In genomic region chr2:219294356-219295351, GRCh38 we compare ENCODE assay signal across 8 cellular contexts. TPM values are rescaled to one million over a fixed set of nuclear protein-coding genes. Genes with fewer than 3 reads are reported as not detected.
DNase-seq lines count a peak whose midpoint lies in the region; ATAC-seq and TF ChIP-seq lines count a peak whose summit lies in the region.

No MANE protein-coding gene starts in this region.

- H3K4me3 Mint-ChIP-seq in activated T-cell treated with anti-CD3 and anti-CD28 coated beads, Interleukin-2, amount 50 U/mL, for 4 hours = peak overlapping the region; percentile 77
- H3K4me3 Mint-ChIP-seq in natural killer cell = peak overlapping the region; percentile 73

- H3K4me2 ChIP-seq in OCI-LY7 (ENCODE audit: low read length) = peak overlapping the region; percentile 76
- H3K4me2 ChIP-seq in fibroblast of lung (ENCODE audit: extremely low read depth, insufficient read depth, low read length) = peak overlapping the region; percentile 73

- POLR2A ChIA-PET in OCI-LY7 (lab: Charles Lee) = interaction anchor here (0.6 to 3.2 kb wide), 15 partner anchors 10 to 401 kb away, joined by 3 to 13 read pairs (median 3); partner anchors contain the start of genes ANKZF1, ATG9A, CNPPD1 and DNAJB2

- H3K9ac ChIP-seq in fibroblast of lung (ENCODE audit: insufficient read depth, low read length) = peak overlapping the region; percentile 56

- H3K79me2 ChIP-seq in OCI-LY7 (ENCODE audit: insufficient read depth, low read depth, low read length) (no peaks in the 10 kb centered on the region), fibroblast of lung (ENCODE audit: control insufficient read depth, insufficient read depth, low read length) (no peaks in the 10 kb centered on the region)

- H3K4me3 ChIP-seq in OCI-LY7 (ENCODE audit: low read depth, low read length, poor library complexity, severe bottlenecking) (peak overlapping the region; percentile 64), fibroblast of lung (replicated peaks in 1 of 4; ENCODE audit: control extremely low read depth in 1 of 4, insufficient read depth in 1 of 4, low read depth in 3 of 4, low read length in 4 of 4) (peak overlapping the region; percentile 27 to 58 (median 37))

- peak; percentile 64 for DNase-seq in COR-L47 (lab: John Stamatoyannopoulos, UW)
- DNase-seq in OCI-LY7 (ENCODE audit: low spot score) = peak; percentile 92
- peak; percentile 87 for DNase-seq in activated T-cell treated with anti-CD3 and anti-CD28 coated beads, Interleukin-2, amount 50 U/mL, for 4 hours
- DNase-seq in fibroblast of lung (ENCODE audit: low read depth in 2 of 2) = peak; percentile 61 to 77
- DNase-seq in natural killer cell = peak; percentile 88
- DNase-seq in stimulated activated naive CD4-positive, alpha-beta T cell (lab: John Stamatoyannopoulos, UW) = peak; percentile 79 to 89 (median 82)

- H3K36me3 ChIP-seq in OCI-LY7 (ENCODE audit: insufficient read depth, low read length) = no peaks in the 10 kb centered on the region
- H3K36me3 ChIP-seq in fibroblast of lung (ENCODE audit: control insufficient read depth, insufficient read depth, low read length) = no peaks in the 10 kb centered on the region

- peaks cover 14% of the 10 kb centered on the region for H3K4me1 Mint-ChIP-seq in activated T-cell treated with anti-CD3 and anti-CD28 coated beads, Interleukin-2, amount 50 U/mL, for 4 hours (ENCODE audit: low read depth)
- peaks cover 6 to 17% of the 10 kb centered on the region in 2 donors for H3K4me1 Mint-ChIP-seq in natural killer cell

- H3K27ac Mint-ChIP-seq in natural killer cell = peak overlapping the region; percentile 78 to 80

- H3K27me3 ChIP-seq in fibroblast of lung (ENCODE audit: control insufficient read depth, insufficient read depth, low read length) = no peaks in the 10 kb centered on the region

- ATAC-seq in GM19455 (IDR thresholded peaks at IDR 0.05; ENCODE audit: unreplicated experiment) (peak; percentile 88), HG03575 (IDR thresholded peaks at IDR 0.05; ENCODE audit: extremely low read depth, insufficient number of reproducible peaks, low FRiP score, unreplicated experiment) (peak; percentile 67), natural killer cell (peak; percentile 95 to 97 (median 95))
- peak; percentile 89 to 95 for ATAC-seq in activated T-cell treated with anti-CD3 and anti-CD28 coated beads, Interleukin-2, amount 50 U/mL, for 4 hours

- intact Hi-C loops in OCI-LY7 (cut with micrococcal nuclease; ENCODE audit: unreplicated experiment) (loop anchor here (1.0 to 2.0 kb wide), 4 partner anchors 15 to 236 kb away; partner anchors contain the start of genes CNPPD1 and DNAJB2), natural killer cell (cut with micrococcal nuclease) (loop anchor here (1.0 kb wide), 3 partner anchors 15 to 65 kb away; partner anchors contain the start of genes ANKZF1, ATG9A, DNAJB2 and TUBA4A)

- H3K27ac ChIP-seq in OCI-LY7 (ENCODE audit: low read depth, low read length, poor library complexity, severe bottlenecking) = no peak overlapping the region
- H3K27ac ChIP-seq in fibroblast of lung (ENCODE audit: insufficient read depth, low read length) = peak overlapping the region; percentile 19

- no peaks in the 10 kb centered on the region for H3K9me2 ChIP-seq in OCI-LY7 (ENCODE audit: insufficient read depth, low read length)

- no peaks in the 10 kb centered on the region for H3K9me3 Mint-ChIP-seq in activated T-cell treated with anti-CD3 and anti-CD28 coated beads, Interleukin-2, amount 50 U/mL, for 4 hours
- no peaks in the 10 kb centered on the region for H3K9me3 Mint-ChIP-seq in natural killer cell

- BruUV-seq in OCI-LY7 (replicated peaks; lab: Mats Ljungman, UMichigan) = no TSS peak

- H3K36me3 Mint-ChIP-seq in activated T-cell treated with anti-CD3 and anti-CD28 coated beads, Interleukin-2, amount 50 U/mL, for 4 hours (ENCODE audit: insufficient read depth) = no peaks in the 10 kb centered on the region
- H3K36me3 Mint-ChIP-seq in natural killer cell = no peaks in the 10 kb centered on the region

- TF ChIP-seq CTCF in OCI-LY7 (conservative IDR thresholded peaks at IDR 0.05; ENCODE audit: low read length) = peak; percentile 97
- TF ChIP-seq CTCF in fibroblast of lung (conservative IDR thresholded peaks at IDR 0.05 in 1 of 2, IDR thresholded peaks at IDR 0.05 in 1 of 2; ENCODE audit: low read depth in 1 of 2, low read length in 2 of 2) = peak; percentile 81 to 92
- peak; percentile 99 for TF ChIP-seq CTCF in natural killer cell (IDR thresholded peaks at IDR 0.05)

- H3K9me3 ChIP-seq in OCI-LY7 (ENCODE audit: low read length) = no peaks in the 10 kb centered on the region
- H3K9me3 ChIP-seq in fibroblast of lung (ENCODE audit: control insufficient read depth, insufficient read depth, low read depth, low read length) = no peaks in the 10 kb centered on the region

- peaks cover 21% of the 10 kb centered on the region for H3K4me1 ChIP-seq in OCI-LY7 (ENCODE audit: insufficient read depth, low read length, poor library complexity, severe bottlenecking)
- peaks cover 5% of the 10 kb centered on the region for H3K4me1 ChIP-seq in fibroblast of lung (ENCODE audit: control insufficient read depth, extremely low read depth, insufficient read depth, low read length)

- H2AFZ ChIP-seq in OCI-LY7 (ENCODE audit: low read length) = peak overlapping the region; percentile 79
- H2AFZ ChIP-seq in fibroblast of lung (ENCODE audit: low read length) = peak overlapping the region; percentile 73

- H4K20me1 ChIP-seq in OCI-LY7 (ENCODE audit: insufficient read depth, low read length) (no peaks in the 10 kb centered on the region), fibroblast of lung (ENCODE audit: control insufficient read depth, extremely low read depth, insufficient read depth, low read length) (no peaks in the 10 kb centered on the region)

- H3K27me3 Mint-ChIP-seq in activated T-cell treated with anti-CD3 and anti-CD28 coated beads, Interleukin-2, amount 50 U/mL, for 4 hours (ENCODE audit: low read depth) = peaks cover 3% of the 10 kb centered on the region
- peaks cover 0 to 4% of the 10 kb centered on the region in 2 donors for H3K27me3 Mint-ChIP-seq in natural killer cell (ENCODE audit: low read depth in 2 of 2)

- CTCF ChIA-PET in OCI-LY7 (lab: Charles Lee; ENCODE audit: unreplicated experiment) = interaction anchor here (0.5 to 1.8 kb wide), 17 partner anchors 14 to 417 kb away, joined by 3 to 13 read pairs (median 3); partner anchors contain the start of genes CNPPD1, DNAJB2 and ZFAND2B

RNA-seq across cellular contexts. Expression of gene PTPRN, which starts 14.5 kb away (rescaled TPM):
- total RNA-seq in OCI-LY7 (2014; rRNA removed; shearing (Covaris generic)) = not detected in 2 replicates
- total RNA-seq in OCI-LY7 (2022) (not detected in 2 replicates), fibroblast of lung (3.5 and 10.8 TPM in 2 replicates), natural killer cell (under 1 TPM in 2 of 3 donors, not detected in 1; 0.23 to 0.35 TPM)
- total RNA-seq in activated T-cell treated with anti-CD3 and anti-CD28 coated beads, Interleukin-2, amount 50 U/mL, for 4 hours = under 1 TPM in 1 of 3 donors, not detected in 2; 0.19 TPM
- 0.28 and 0.55 TPM in 2 replicates for polyA plus RNA-seq in fibroblast of lung
- 1.3 and 1.4 TPM in 2 replicates for polyA plus RNA-seq in fibroblast of lung (2012)
- polyA minus RNA-seq in fibroblast of lung (ENCODE audit: low replicate concordance) = 0.93 and 0.94 TPM in 2 replicates

RNA-seq across cellular contexts. Expression of gene DNAJB2, which starts 15.5 kb away (rescaled TPM):
- 49.9 and 53.0 TPM in 2 replicates for total RNA-seq in OCI-LY7 (2014; rRNA removed; shearing (Covaris generic))
- 55.3 and 58.7 TPM in 2 replicates for total RNA-seq in OCI-LY7 (2022)
- total RNA-seq in activated T-cell treated with anti-CD3 and anti-CD28 coated beads, Interleukin-2, amount 50 U/mL, for 4 hours = 10 to 100 TPM; 28.2 to 33.9 (median 30.9) TPM
- 55.2 and 81.3 TPM in 2 replicates for total RNA-seq in fibroblast of lung
- 24.9 and 29.8 TPM in 2 replicates for polyA plus RNA-seq in fibroblast of lung
- 41.3 and 41.7 TPM in 2 replicates for polyA plus RNA-seq in fibroblast of lung (2012)
- polyA minus RNA-seq in fibroblast of lung (ENCODE audit: low replicate concordance) = 72.4 and 88.4 TPM in 2 replicates
- total RNA-seq in natural killer cell = 100 to 1,000 TPM in 1 of 3 donors, 10 to 100 TPM in 2; 70.3 to 108 (median 98.3) TPM

RNA-seq across cellular contexts. Expression of gene RESP18, which starts 37.9 kb away (rescaled TPM):
- not detected in 2 replicates for total RNA-seq in OCI-LY7 (2014; rRNA removed; shearing (Covaris generic))
- total RNA-seq in OCI-LY7 (2022) (not detected in 2 replicates), fibroblast of lung (not detected in 2 replicates), natural killer cell (not detected)
- not detected for total RNA-seq in activated T-cell treated with anti-CD3 and anti-CD28 coated beads, Interleukin-2, amount 50 U/mL, for 4 hours
- polyA plus RNA-seq in fibroblast of lung = not detected in 2 replicates
- not detected in 2 replicates for polyA plus RNA-seq in fibroblast of lung (2012)
- not detected in 2 replicates for polyA minus RNA-seq in fibroblast of lung (ENCODE audit: low replicate concordance)

RNA-seq across cellular contexts. Expression of gene TUBA4A, which starts 40.9 kb away (rescaled TPM):
- 62.8 and 96.0 TPM in 2 replicates for total RNA-seq in OCI-LY7 (2014; rRNA removed; shearing (Covaris generic))
- 181 and 186 TPM in 2 replicates for total RNA-seq in OCI-LY7 (2022)
- 100 to 1,000 TPM; 167 to 201 (median 190) TPM for total RNA-seq in activated T-cell treated with anti-CD3 and anti-CD28 coated beads, Interleukin-2, amount 50 U/mL, for 4 hours
- total RNA-seq in fibroblast of lung = 5.6 and 7.7 TPM in 2 replicates
- 14.7 and 34.2 TPM in 2 replicates for polyA plus RNA-seq in fibroblast of lung
- polyA plus RNA-seq in fibroblast of lung (2012) = 9.0 and 21.6 TPM in 2 replicates
- 32.2 and 48.9 TPM in 2 replicates for polyA minus RNA-seq in fibroblast of lung (ENCODE audit: low replicate concordance)
- total RNA-seq in natural killer cell = 100 to 1,000 TPM; 145 to 188 (median 146) TPM

RNA-seq across cellular contexts. Expression of gene TUBA4B, which starts 41.6 kb away (rescaled TPM):
- not detected in 2 replicates for total RNA-seq in OCI-LY7 (2014; rRNA removed; shearing (Covaris generic))
- total RNA-seq in OCI-LY7 (2022) (0.28 TPM in 1 of 2 replicates, not detected in the other), fibroblast of lung (not detected in 2 replicates), natural killer cell (not detected)
- total RNA-seq in activated T-cell treated with anti-CD3 and anti-CD28 coated beads, Interleukin-2, amount 50 U/mL, for 4 hours = not detected
- polyA plus RNA-seq in fibroblast of lung = not detected in 2 replicates
- not detected in 2 replicates for polyA plus RNA-seq in fibroblast of lung (2012)
- polyA minus RNA-seq in fibroblast of lung (ENCODE audit: low replicate concordance) = not detected in 2 replicates
